1 cellular context compared by ENCODE assay signal in genomic region chr2:234839285-234839684, GRCh38.
TF ChIP-seq lines count a peak whose summit lies in the region.

No MANE protein-coding gene starts in this region.

TF ChIP-seq in endothelial cell of umbilical vein, 7 proteins besides CTCF, POLR2A, EP300 and RAD21:
- TF ChIP-seq FOS (IDR thresholded peaks at IDR 0.05; ENCODE audit: borderline replicate concordance, insufficient read depth, low read length) (no peak), JUN (IDR thresholded peaks at IDR 0.05; ENCODE audit: borderline replicate concordance, insufficient read depth, insufficient read length, low read depth) (no peak), MAX (IDR thresholded peaks at IDR 0.05; ENCODE audit: insufficient read depth, insufficient read length) (no peak), MYC (IDR thresholded peaks at IDR 0.05; ENCODE audit: low read depth, low read length) (no peak), EZH2 (IDR thresholded peaks at IDR 0.05; ENCODE audit: borderline replicate concordance, low read depth, low read length, severe bottlenecking) (no peak), GATA2 (IDR thresholded peaks at IDR 0.05; ENCODE audit: insufficient read depth, insufficient read length, low read depth, low read length) (no peak), POLR2AphosphoS5 (IDR thresholded peaks at IDR 0.05; ENCODE audit: insufficient read depth, low read depth, low read length) (no peak)
